In the genomic region with DNA sequence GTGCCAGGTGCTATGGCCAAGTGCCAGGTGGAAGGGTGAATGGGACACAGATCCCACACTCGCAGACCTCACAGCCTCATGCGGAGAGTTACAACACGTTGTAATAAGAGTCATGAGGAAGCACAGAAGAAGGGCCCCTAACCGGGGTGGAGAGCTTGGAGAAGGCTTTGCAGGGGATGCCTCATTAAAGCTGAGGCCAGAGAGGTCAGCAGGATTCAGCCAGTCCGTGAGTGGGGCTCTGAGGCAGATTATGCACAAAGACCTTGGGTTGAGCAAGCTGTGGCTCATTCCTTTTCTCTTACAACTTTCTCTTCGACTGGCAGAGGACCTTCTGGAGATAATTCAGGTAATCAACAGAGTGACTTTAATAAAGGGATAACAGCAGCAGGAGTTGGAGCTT, we compare ENCODE assay signal across 20 cellular contexts.
"Had no signal": no experiment of that assay in that cellular context is flagged by ENCODE, and none has a peak within 500 bp of the region (broad histone marks: within the 10 kb centered on the region; RNA-seq: fewer than 3 reads in every experiment).

No MANE protein-coding gene starts in this region.

- ATAC-seq: activated T-cell treated with anti-CD3 and anti-CD28 coated beads, Interleukin-2, amount 50 U/mL, for 4 hours; left colon; sciatic nerve; WTC11 had no signal

- H3K4me3 ChIP-seq: smooth muscle cell, stomach, suprapubic skin, tibial nerve had no signal

- DNase-seq: activated CD4-positive, alpha-beta T cell treated with anti-CD3 and anti-CD28 coated beads, Interleukin-2, amount 50 U/mL, for 48 hours; activated CD8-positive, alpha-beta memory T cell treated with anti-CD3 and anti-CD28 coated beads, Interleukin-2, amount 50 U/mL, for 48 hours; activated naive CD4-positive, alpha-beta T cell; activated naive CD8-positive, alpha-beta T cell treated with anti-CD3 and anti-CD28 coated beads, Interleukin-2, amount 10 ng/mL, durations not matched to agents 7 days and 5 days; activated T-cell treated with anti-CD3 and anti-CD28 coated beads, Interleukin-2, amount 50 U/mL, for 4 hours; amygdala; erythroblast; glutamatergic neuron; hippocampal formation; left colon; occipital lobe; posterior cingulate gyrus; stimulated activated CD4-positive, alpha-beta T cell treated with anti-CD3 and anti-CD28 coated beads, Interleukin-15, amount 100 ng/mL, for 24 hours; stomach; T1000 had no signal
